ENCODE assay signal across 17 cellular contexts in genomic region chr2:133241231-133241575, GRCh38.
DNase-seq lines count a peak whose midpoint lies in the region; ATAC-seq and TF ChIP-seq lines count a peak whose summit lies in the region.
"Had no signal": no experiment of that assay in that cellular context is flagged by ENCODE, and none has a peak within 500 bp of the region (broad histone marks: within the 10 kb centered on the region; RNA-seq: fewer than 3 reads in every experiment).

No MANE protein-coding gene starts in this region.

- no peaks in the 10 kb centered on the region for H3K27me3 Mint-ChIP-seq in immature natural killer cell (ENCODE audit: low read depth in 3 of 3)

- TF ChIP-seq CTCF in choroid plexus epithelial cell (conservative IDR thresholded peaks at IDR 0.05; ENCODE audit: low read depth, low read length) (no peak), lower lobe of right lung (IDR thresholded peaks at IDR 0.05) (no peak), GM13977 (IDR thresholded peaks at IDR 0.05; ENCODE audit: extremely low read depth, insufficient read depth, missing control alignments) (no peak)

- in situ Hi-C loops in ACHN (cut with HindIII; ENCODE audit: low pct_ligation_motif_present, low pct_unique_long_range_greater_than_20kb, low sequenced_read_pairs) (no loop called here), GM13977 (cut with MboI; ENCODE audit: low pct_unique_long_range_greater_than_20kb, low sequenced_read_pairs, unreplicated experiment) (no loop called here)

- H3K36me3 ChIP-seq in lower lobe of right lung: no peaks in the 10 kb centered on the region
- H3K36me3 ChIP-seq: pancreas had no signal

- DNase-seq in ACHN: peak; percentile 21
- peak; percentile 76 for DNase-seq in HCEC 1CT
- peak; percentile 38 for DNase-seq in choroid plexus epithelial cell (ENCODE audit: low read depth)
- no peak for DNase-seq in lower lobe of right lung
- no peak for DNase-seq in AML-193 (lab: John Stamatoyannopoulos, UW)
- DNase-seq in immature natural killer cell: no peak
- DNase-seq in GM13977 (ENCODE audit: low spot score): no peak
- DNase-seq: activated CD4-positive, alpha-beta T cell treated with anti-CD3 and anti-CD28 coated beads, Interleukin-2, amount 50 U/mL, for 4 hours; activated effector memory CD4-positive, alpha-beta T cell treated with Interleukin-2 at 50 U/mL for 16 hours; CD4-positive, CD25-positive, alpha-beta regulatory T cell; mucosa of descending colon; pancreas; stimulated activated CD4-positive, alpha-beta T cell treated with anti-CD3 and anti-CD28 coated beads, Interleukin-2, amount 100 ng/mL, for 24 hours; T-helper 2 cell had no signal

- intact Hi-C loops in lower lobe of right lung (cut with DNase I): no loop called here

- H3K9me3 ChIP-seq in lower lobe of right lung: no peaks in the 10 kb centered on the region
- H3K9me3 ChIP-seq: mucosa of descending colon, pancreas had no signal

- H3K9me3 Mint-ChIP-seq in immature natural killer cell: peaks cover 0 to 12% (median 4%) of the 10 kb centered on the region in 6 donors

- H3K4me3 ChIP-seq in choroid plexus epithelial cell (ENCODE audit: low read depth, low read length): peak overlapping the region; percentile 32
- H3K4me3 ChIP-seq in lower lobe of right lung: peak overlapping the region; percentile 31
- H3K4me3 ChIP-seq: mucosa of descending colon, pancreas had no signal

- H3K4me1 Mint-ChIP-seq in immature natural killer cell: no peaks in the 10 kb centered on the region
- H3K4me1 Mint-ChIP-seq: CD4-positive, CD25-positive, alpha-beta regulatory T cell had no signal

- no peak overlapping the region for H3K4me3 Mint-ChIP-seq in immature natural killer cell
- H3K4me3 Mint-ChIP-seq: CD4-positive, CD25-positive, alpha-beta regulatory T cell had no signal

- peaks cover 4% of the 10 kb centered on the region for H3K4me1 ChIP-seq in lower lobe of right lung

- peak in 1 of 2 donors; percentile 14 for ATAC-seq in lower lobe of right lung
- ATAC-seq in HG02981 (IDR thresholded peaks at IDR 0.05; ENCODE audit: unreplicated experiment): no peak
- ATAC-seq: HCT116, mucosa of descending colon, Panc1, pancreas had no signal

- no peak overlapping the region for H3K27ac Mint-ChIP-seq in immature natural killer cell

- H3K27me3 ChIP-seq in lower lobe of right lung (ENCODE audit: low read depth): no peaks in the 10 kb centered on the region
- H3K27me3 ChIP-seq: pancreas had no signal

- H3K36me3 Mint-ChIP-seq in immature natural killer cell: no peaks in the 10 kb centered on the region
- H3K36me3 Mint-ChIP-seq: CD4-positive, CD25-positive, alpha-beta regulatory T cell had no signal

- H3K27ac ChIP-seq in lower lobe of right lung: peak overlapping the region; percentile 42
- H3K27ac ChIP-seq: pancreas had no signal

Comparison
In these comparisons a context has a peak if more than half of its experiments do, and no peak if none do; other contexts are left out.
1. DNase-seq: peak in ACHN (single experiment), HCEC 1CT (single experiment) and choroid plexus epithelial cell (single experiment); none in lower lobe of right lung (single experiment), AML-193 (0 of 2), immature natural killer cell (0 of 3) and GM13977 (single experiment).